Comparison of ENCODE assay signal across 13 cellular contexts in genomic region chr11:15651033-15651432, GRCh38.
A peak's percentile ranks its signal among the peaks of the same experiment; 100 is the strongest.
DNase-seq lines count a peak whose midpoint lies in the region; ATAC-seq and TF ChIP-seq lines count a peak whose summit lies in the region.
"Had no signal": no experiment of that assay in that cellular context is flagged by ENCODE, and none has a peak within 500 bp of the region (broad histone marks: within the 10 kb centered on the region; RNA-seq: fewer than 3 reads in every experiment).

No MANE protein-coding gene starts in this region.

- 66% methylated on average over 12 of the region's 22 CpGs for WGBS in right lobe of liver (ENCODE audit: insufficient coverage, low coverage, low lambda C conversion rate, missing lambda C conversion rate)

- peak overlapping the region; percentile 62 for H3K9ac ChIP-seq in colonic mucosa (ENCODE audit: low read depth in 2 of 2, low read length in 2 of 2)

- no peak for TF ChIP-seq CTCF in HFFc6 (IDR thresholded peaks at IDR 0.05)
- no peak for TF ChIP-seq CTCF in colonic mucosa (IDR thresholded peaks at IDR 0.05)
- TF ChIP-seq CTCF in right lobe of liver (IDR thresholded peaks at IDR 0.05) = no peak
- TF ChIP-seq CTCF in tibial artery (IDR thresholded peaks at IDR 0.05) = no peak

- intact Hi-C loops in colonic mucosa (cut with DNase I) (loop anchor here (5.0 kb wide), 1 partner anchor 116 kb away; no protein-coding TSS in a partner anchor), right lobe of liver (cut with DNase I) (no loop called here), tibial artery (cut with DNase I; ENCODE audit: low total_unique reads) (loop anchor here (2.0 kb wide), 1 partner anchor 956 kb away; no protein-coding TSS in a partner anchor)

- H3K27ac ChIP-seq in colonic mucosa (no peak overlapping the region), right lobe of liver (peak overlapping the region in 2 of 3 donors; percentile 53 to 66), tibial artery (peak overlapping the region; percentile 77)
- H3K27ac ChIP-seq: KMS-11 had no signal

- peak overlapping the region; percentile 66; the same call in 1 of the 2 replicates for H3K4me3 Mint-ChIP-seq in HFFc6
- H3K4me3 Mint-ChIP-seq: CD4-positive, CD25-positive, alpha-beta regulatory T cell had no signal

- DNase-seq in HFFc6 (no peak), colonic mucosa (no peak), right lobe of liver (no peak), tibial artery (no peak), NCI-H526 treated with DMSO at 0.1 percent for 48 hours (lab: John Stamatoyannopoulos, UW) (no peak)
- no peak for DNase-seq in stimulated activated CD8-positive, alpha-beta memory T cell treated with anti-CD3 and anti-CD28 coated beads, Interleukin-4, amount 100 ng/mL, for 48 hours
- no peak for DNase-seq in activated CD4-positive, CD25-positive, alpha-beta regulatory T cell (lab: John Stamatoyannopoulos, UW)
- DNase-seq: activated gamma-delta T cell; CD4-positive, CD25-positive, alpha-beta regulatory T cell; NCI-H1105; NCI-H446 treated with DMSO at 0.1 percent for 48 hours; stimulated activated naive CD4-positive, alpha-beta T cell treated with Interleukin-2 at 50 U/mL for 16 hours had no signal

- peaks cover 5% of the 10 kb centered on the region for H3K4me1 ChIP-seq in colonic mucosa
- peaks cover 0 to 5% (median 3%) of the 10 kb centered on the region in 4 donors for H3K4me1 ChIP-seq in right lobe of liver
- H3K4me1 ChIP-seq in tibial artery = peaks cover 0 to 18% (median 13%) of the 10 kb centered on the region in 4 donors

- H3K4me3 ChIP-seq in colonic mucosa = no peak overlapping the region
- H3K4me3 ChIP-seq in right lobe of liver = no peak overlapping the region
- H3K4me3 ChIP-seq in tibial artery = no peak overlapping the region

- peaks cover 7% of the 10 kb centered on the region; the same call in 1 of the 2 replicates for H3K4me1 Mint-ChIP-seq in HFFc6 (ENCODE audit: low read depth)

- H3K27me3 Mint-ChIP-seq in HFFc6 (ENCODE audit: insufficient read depth) = peaks cover 3% of the 10 kb centered on the region

- ATAC-seq in right lobe of liver = no peak

- H3K27me3 ChIP-seq in colonic mucosa (no peaks in the 10 kb centered on the region), right lobe of liver (no peaks in the 10 kb centered on the region), tibial artery (no peaks in the 10 kb centered on the region)

- no peaks in the 10 kb centered on the region for H3K36me3 ChIP-seq in colonic mucosa
- no peaks in the 10 kb centered on the region for H3K36me3 ChIP-seq in right lobe of liver
- no peaks in the 10 kb centered on the region for H3K36me3 ChIP-seq in tibial artery

- H3K36me3 Mint-ChIP-seq in HFFc6 (ENCODE audit: low read depth) = no peaks in the 10 kb centered on the region
- H3K36me3 Mint-ChIP-seq: CD4-positive, CD25-positive, alpha-beta regulatory T cell had no signal

- no peak overlapping the region for H3K27ac Mint-ChIP-seq in HFFc6
- H3K27ac Mint-ChIP-seq: CD4-positive, CD25-positive, alpha-beta regulatory T cell had no signal

- no peak for TF ChIP-seq POLR2A in right lobe of liver (IDR thresholded peaks at IDR 0.05)

- no peaks in the 10 kb centered on the region for H3K9me3 Mint-ChIP-seq in HFFc6

- H3K9me3 ChIP-seq in colonic mucosa (no peaks in the 10 kb centered on the region), right lobe of liver (no peaks in the 10 kb centered on the region), tibial artery (no peaks in the 10 kb centered on the region)

Comparison
In these comparisons a context has a peak if more than half of its experiments do, and no peak if none do; other contexts are left out.
1. intact Hi-C loops: an anchor here in colonic mucosa (5.0 kb wide) and tibial artery (2.0 kb wide); none called in right lobe of liver.